10 cellular contexts compared by ENCODE assay signal in genomic region chr14:90288646-90289355, GRCh38. TPM values are rescaled to one million over a fixed set of nuclear protein-coding genes. Genes with fewer than 3 reads are reported as not detected.
DNase-seq lines count a peak whose midpoint lies in the region; ATAC-seq and TF ChIP-seq lines count a peak whose summit lies in the region.
"Had no signal": no experiment of that assay in that cellular context is flagged by ENCODE, and none has a peak within 500 bp of the region (broad histone marks: within the 10 kb centered on the region; RNA-seq: fewer than 3 reads in every experiment).

No MANE protein-coding gene starts in this region.

- TF ChIP-seq POLR2A in GM18505 (IDR thresholded peaks at IDR 0.05; ENCODE audit: borderline replicate concordance, extremely low read depth, insufficient read depth, insufficient read length): no peak

- H3K9me3 ChIP-seq in heart right ventricle: no peaks in the 10 kb centered on the region

- 58 to 62% methylated on average over 12 of the region's 12 CpGs for WGBS in heart right ventricle, 2 donors

- H3K4me3 ChIP-seq in heart right ventricle: no peak overlapping the region

- ATAC-seq in GM18505 (IDR thresholded peaks at IDR 0.05; ENCODE audit: unreplicated experiment) (peak; percentile 82), GM21528 (IDR thresholded peaks at IDR 0.05; ENCODE audit: low FRiP score, unreplicated experiment) (peak; percentile 87), HG03571 (IDR thresholded peaks at IDR 0.05; ENCODE audit: unreplicated experiment) (peak; percentile 75), heart right ventricle (peak; percentile 76 to 90 (median 85)), GM19455 (IDR thresholded peaks at IDR 0.05; ENCODE audit: unreplicated experiment) (no peak)

- H3K27me3 ChIP-seq in heart right ventricle: no peaks in the 10 kb centered on the region

- TF ChIP-seq CTCF in heart right ventricle (IDR thresholded peaks at IDR 0.05): no peak

- DNase-seq in heart right ventricle: peak; percentile 19 to 58
- no peak for DNase-seq in SIG-M5 treated with dmso at 0.1 percent for 504 hours (lab: John Stamatoyannopoulos, UW; ENCODE audit: unreplicated experiment)
- no peak for DNase-seq in posterior vena cava (ENCODE audit: low spot score)
- DNase-seq in activated CD8-positive, alpha-beta memory T cell treated with anti-CD3 and anti-CD28 coated beads for 24 hours: no peak
- DNase-seq: activated CD4-positive, alpha-beta T cell treated with anti-CD3 and anti-CD28 coated beads, Interleukin-2, amount 10 ng/mL, durations not matched to agents 24 days and 14 days; stimulated activated CD4-positive, alpha-beta T cell treated with anti-CD3 and anti-CD28 coated beads, Interleukin-12 subunit alpha, Interleukin-12 subunit beta, amount 100 ng/mL, for 4 hours had no signal

- peaks cover 0 to 28% (median 20%) of the 10 kb centered on the region in 9 donors for H3K4me1 ChIP-seq in heart right ventricle

- H3K36me3 ChIP-seq in heart right ventricle: peaks cover 0 to 96% (median 60%) of the 10 kb centered on the region in 9 donors

- intact Hi-C loops in heart right ventricle (cut with DNase I): no loop called here
- intact Hi-C loops in posterior vena cava (cut with DNase I): no loop called here

- H3K27ac ChIP-seq in heart right ventricle: peak overlapping the region in 8 of 10 donors; percentile 6 to 54 (median 21)

RNA-seq across cellular contexts. Expression of gene PSMC1, which starts 32.4 kb away (rescaled TPM):
- total RNA-seq in heart right ventricle (100 to 1,000 TPM; 107 to 149 (median 127) TPM), posterior vena cava (10 to 100 TPM; 87.2 to 90.8 TPM)
- 100 to 1,000 TPM; 195 to 226 TPM for polyA plus RNA-seq in heart right ventricle

RNA-seq across cellular contexts. Expression of gene NRDE2, which starts 42.9 kb away (rescaled TPM):
- total RNA-seq in heart right ventricle (10 to 100 TPM; 11.2 to 16.7 (median 13.5) TPM), posterior vena cava (10 to 100 TPM; 13.5 to 16.8 TPM)
- polyA plus RNA-seq in heart right ventricle: 10 to 100 TPM in 1 of 2 donors, 1 to 10 TPM in 1; 4.3 to 15.9 TPM

Comparison
In these comparisons a context has a peak if more than half of its experiments do, and no peak if none do; other contexts are left out.
1. DNase-seq: peak in heart right ventricle (2 of 2); none in SIG-M5 treated with dmso at 0.1 percent for 504 hours (single experiment), posterior vena cava (single experiment) and activated CD8-positive, alpha-beta memory T cell treated with anti-CD3 and anti-CD28 coated beads for 24 hours (single experiment).